In the genomic region with DNA sequence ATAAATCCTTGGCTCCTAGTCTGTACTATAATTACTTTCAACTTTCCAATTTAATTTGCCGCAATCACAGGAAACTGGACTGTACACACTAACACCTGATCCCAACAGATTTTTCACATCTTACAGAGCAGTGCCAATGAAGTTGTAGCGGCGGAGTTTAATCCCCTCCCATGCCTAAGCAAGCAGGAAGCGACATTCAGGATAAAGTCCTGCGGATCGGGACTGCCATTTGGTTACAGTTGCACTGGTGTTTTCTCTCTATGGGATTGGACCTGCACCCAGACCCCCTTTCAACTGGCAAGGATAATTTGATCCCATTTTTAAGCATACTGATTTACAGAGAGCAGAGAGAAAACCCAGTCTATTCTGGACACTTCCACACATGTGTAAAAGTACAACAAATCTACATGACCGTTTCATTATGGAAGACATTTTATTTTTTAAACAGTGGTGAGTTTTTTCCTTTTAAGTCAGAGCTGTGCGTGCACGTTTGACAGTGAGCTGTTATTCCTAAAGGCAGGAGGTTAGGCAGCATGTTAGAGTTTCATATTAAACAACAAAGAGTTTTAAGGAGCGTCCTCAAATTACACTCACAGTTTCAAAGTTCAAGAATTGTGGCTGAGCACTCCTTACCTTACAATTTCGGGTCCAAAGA, we compare ENCODE assay signal across 1 cellular context.
A peak's percentile ranks its signal among the peaks of the same experiment; 100 is the strongest.
TF ChIP-seq lines count a peak whose summit lies in the region.

No MANE protein-coding gene starts in this region.

TF ChIP-seq in HepG2, 621 proteins besides CTCF, POLR2A, EP300 and RAD21 (continued from another document and continues in another):
- TF ChIP-seq FOXA1 (IDR thresholded peaks at IDR 0.05) (no peak), FOXA1 (CRISPR knock-in tag; IDR thresholded peaks at IDR 0.05) (no peak), MXD4 (CRISPR knock-in tag; IDR thresholded peaks at IDR 0.05) (peak; percentile 4; the same call in 1 of the 2 replicates), TBX2 (CRISPR knock-in tag; IDR thresholded peaks at IDR 0.05; ENCODE audit: borderline replicate concordance) (peak; percentile 8; the same call in 1 of the 2 replicates), TARDBP (CRISPR knock-in tag; IDR thresholded peaks at IDR 0.05) (no peak), ZMAT3 (CRISPR knock-in tag; conservative IDR thresholded peaks at IDR 0.05) (no peak), TP53 (CRISPR knock-in tag; conservative IDR thresholded peaks at IDR 0.05) (no peak), ZNF329 (CRISPR knock-in tag; IDR thresholded peaks at IDR 0.05; ENCODE audit: low read depth) (no peak), JUND (CRISPR knock-in tag; IDR thresholded peaks at IDR 0.05) (0 out of 2 replicates have a peak, but pooled peaks have one; percentile 10), ZBTB7A (CRISPR knock-in tag; IDR thresholded peaks at IDR 0.05) (no peak), FLYWCH1 (CRISPR knock-in tag; IDR thresholded peaks at IDR 0.05) (no peak), HOXA5 (CRISPR knock-in tag; IDR thresholded peaks at IDR 0.05) (no peak), NPAS2 (CRISPR knock-in tag; IDR thresholded peaks at IDR 0.05; ENCODE audit: borderline replicate concordance) (no peak), JARID2 (CRISPR knock-in tag; IDR thresholded peaks at IDR 0.05; ENCODE audit: insufficient replicate concordance) (no peak), ZSCAN12 (CRISPR knock-in tag; IDR thresholded peaks at IDR 0.05) (no peak), SP1 (IDR thresholded peaks at IDR 0.05) (no peak), SP1 (CRISPR knock-in tag; IDR thresholded peaks at IDR 0.05) (no peak), TOPORS (CRISPR knock-in tag; IDR thresholded peaks at IDR 0.05) (no peak), PRPF4 (IDR thresholded peaks at IDR 0.05; ENCODE audit: low read depth, low read length, poor library complexity, severe bottlenecking) (no peak), ZNF510 (CRISPR knock-in tag; IDR thresholded peaks at IDR 0.05; ENCODE audit: low read depth) (no peak), ELF1 (CRISPR knock-in tag; IDR thresholded peaks at IDR 0.05) (0 out of 2 replicates have a peak, but pooled peaks have one; percentile 33), ZNF724P (CRISPR knock-in tag; IDR thresholded peaks at IDR 0.05; ENCODE audit: borderline replicate concordance) (no peak), ZNF34 (CRISPR knock-in tag; IDR thresholded peaks at IDR 0.05; ENCODE audit: borderline replicate concordance) (no peak), HDAC2 (CRISPR knock-in tag; IDR thresholded peaks at IDR 0.05) (peak; percentile 40), ATF7 (IDR thresholded peaks at IDR 0.05) (no peak), ATF7 (CRISPR knock-in tag; IDR thresholded peaks at IDR 0.05) (no peak), PAF1 (CRISPR knock-in tag; IDR thresholded peaks at IDR 0.05) (no peak), ZNF496 (CRISPR knock-in tag; IDR thresholded peaks at IDR 0.05; ENCODE audit: insufficient replicate concordance) (no peak), CREB1 (IDR thresholded peaks at IDR 0.05) (no peak), CREB1 (CRISPR knock-in tag; IDR thresholded peaks at IDR 0.05) (no peak), ELF3 (CRISPR knock-in tag; IDR thresholded peaks at IDR 0.05) (peak; percentile 45; the same call in 1 of the 2 replicates), ZNF160 (CRISPR knock-in tag; IDR thresholded peaks at IDR 0.05) (no peak), FOXK2 (IDR thresholded peaks at IDR 0.05) (no peak), TCF12 (IDR thresholded peaks at IDR 0.05) (no peak), TCF12 (CRISPR knock-in tag; IDR thresholded peaks at IDR 0.05) (no peak), POLR2AphosphoS5 (IDR thresholded peaks at IDR 0.05; ENCODE audit: low read depth, low read length) (peak; percentile 44; the same call in 1 of the 2 replicates), EZH2 (conservative IDR thresholded peaks at IDR 0.05; ENCODE audit: low read depth, low read length) (no peak), ZNF441 (CRISPR knock-in tag; IDR thresholded peaks at IDR 0.05; ENCODE audit: borderline replicate concordance) (peak; percentile 83)
- TF ChIP-seq, protein P1, sequence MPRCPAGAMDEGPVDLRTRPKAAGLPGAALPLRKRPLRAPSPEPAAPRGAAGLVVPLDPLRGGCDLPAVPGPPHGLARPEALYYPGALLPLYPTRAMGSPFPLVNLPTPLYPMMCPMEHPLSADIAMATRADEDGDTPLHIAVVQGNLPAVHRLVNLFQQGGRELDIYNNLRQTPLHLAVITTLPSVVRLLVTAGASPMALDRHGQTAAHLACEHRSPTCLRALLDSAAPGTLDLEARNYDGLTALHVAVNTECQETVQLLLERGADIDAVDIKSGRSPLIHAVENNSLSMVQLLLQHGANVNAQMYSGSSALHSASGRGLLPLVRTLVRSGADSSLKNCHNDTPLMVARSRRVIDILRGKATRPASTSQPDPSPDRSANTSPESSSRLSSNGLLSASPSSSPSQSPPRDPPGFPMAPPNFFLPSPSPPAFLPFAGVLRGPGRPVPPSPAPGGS (CRISPR knock-in tag; IDR thresholded peaks at IDR 0.05), result no peak
- TF ChIP-seq, protein P2, sequence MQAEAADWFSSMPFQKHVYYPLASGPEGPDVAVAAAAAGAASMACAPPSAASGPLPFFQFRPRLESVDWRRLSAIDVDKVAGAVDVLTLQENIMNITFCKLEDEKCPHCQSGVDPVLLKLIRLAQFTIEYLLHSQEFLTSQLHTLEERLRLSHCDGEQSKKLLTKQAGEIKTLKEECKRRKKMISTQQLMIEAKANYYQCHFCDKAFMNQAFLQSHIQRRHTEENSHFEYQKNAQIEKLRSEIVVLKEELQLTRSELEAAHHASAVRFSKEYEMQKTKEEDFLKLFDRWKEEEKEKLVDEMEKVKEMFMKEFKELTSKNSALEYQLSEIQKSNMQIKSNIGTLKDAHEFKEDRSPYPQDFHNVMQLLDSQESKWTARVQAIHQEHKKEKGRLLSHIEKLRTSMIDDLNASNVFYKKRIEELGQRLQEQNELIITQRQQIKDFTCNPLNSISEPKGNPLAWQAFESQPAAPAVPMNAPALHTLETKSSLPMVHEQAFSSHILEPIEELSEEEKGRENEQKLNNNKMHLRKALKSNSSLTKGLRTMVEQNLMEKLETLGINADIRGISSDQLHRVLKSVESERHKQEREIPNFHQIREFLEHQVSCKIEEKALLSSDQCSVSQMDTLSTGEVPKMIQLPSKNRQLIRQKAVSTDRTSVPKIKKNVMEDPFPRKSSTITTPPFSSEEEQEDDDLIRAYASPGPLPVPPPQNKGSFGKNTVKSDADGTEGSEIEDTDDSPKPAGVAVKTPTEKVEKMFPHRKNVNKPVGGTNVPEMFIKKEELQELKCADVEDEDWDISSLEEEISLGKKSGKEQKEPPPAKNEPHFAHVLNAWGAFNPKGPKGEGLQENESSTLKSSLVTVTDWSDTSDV (CRISPR knock-in tag; IDR thresholded peaks at IDR 0.05), result no peak
- TF ChIP-seq, protein P3, sequence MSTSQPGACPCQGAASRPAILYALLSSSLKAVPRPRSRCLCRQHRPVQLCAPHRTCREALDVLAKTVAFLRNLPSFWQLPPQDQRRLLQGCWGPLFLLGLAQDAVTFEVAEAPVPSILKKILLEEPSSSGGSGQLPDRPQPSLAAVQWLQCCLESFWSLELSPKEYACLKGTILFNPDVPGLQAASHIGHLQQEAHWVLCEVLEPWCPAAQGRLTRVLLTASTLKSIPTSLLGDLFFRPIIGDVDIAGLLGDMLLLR (CRISPR knock-in tag; IDR thresholded peaks at IDR 0.05), result no peak
- TF ChIP-seq, protein P4, sequence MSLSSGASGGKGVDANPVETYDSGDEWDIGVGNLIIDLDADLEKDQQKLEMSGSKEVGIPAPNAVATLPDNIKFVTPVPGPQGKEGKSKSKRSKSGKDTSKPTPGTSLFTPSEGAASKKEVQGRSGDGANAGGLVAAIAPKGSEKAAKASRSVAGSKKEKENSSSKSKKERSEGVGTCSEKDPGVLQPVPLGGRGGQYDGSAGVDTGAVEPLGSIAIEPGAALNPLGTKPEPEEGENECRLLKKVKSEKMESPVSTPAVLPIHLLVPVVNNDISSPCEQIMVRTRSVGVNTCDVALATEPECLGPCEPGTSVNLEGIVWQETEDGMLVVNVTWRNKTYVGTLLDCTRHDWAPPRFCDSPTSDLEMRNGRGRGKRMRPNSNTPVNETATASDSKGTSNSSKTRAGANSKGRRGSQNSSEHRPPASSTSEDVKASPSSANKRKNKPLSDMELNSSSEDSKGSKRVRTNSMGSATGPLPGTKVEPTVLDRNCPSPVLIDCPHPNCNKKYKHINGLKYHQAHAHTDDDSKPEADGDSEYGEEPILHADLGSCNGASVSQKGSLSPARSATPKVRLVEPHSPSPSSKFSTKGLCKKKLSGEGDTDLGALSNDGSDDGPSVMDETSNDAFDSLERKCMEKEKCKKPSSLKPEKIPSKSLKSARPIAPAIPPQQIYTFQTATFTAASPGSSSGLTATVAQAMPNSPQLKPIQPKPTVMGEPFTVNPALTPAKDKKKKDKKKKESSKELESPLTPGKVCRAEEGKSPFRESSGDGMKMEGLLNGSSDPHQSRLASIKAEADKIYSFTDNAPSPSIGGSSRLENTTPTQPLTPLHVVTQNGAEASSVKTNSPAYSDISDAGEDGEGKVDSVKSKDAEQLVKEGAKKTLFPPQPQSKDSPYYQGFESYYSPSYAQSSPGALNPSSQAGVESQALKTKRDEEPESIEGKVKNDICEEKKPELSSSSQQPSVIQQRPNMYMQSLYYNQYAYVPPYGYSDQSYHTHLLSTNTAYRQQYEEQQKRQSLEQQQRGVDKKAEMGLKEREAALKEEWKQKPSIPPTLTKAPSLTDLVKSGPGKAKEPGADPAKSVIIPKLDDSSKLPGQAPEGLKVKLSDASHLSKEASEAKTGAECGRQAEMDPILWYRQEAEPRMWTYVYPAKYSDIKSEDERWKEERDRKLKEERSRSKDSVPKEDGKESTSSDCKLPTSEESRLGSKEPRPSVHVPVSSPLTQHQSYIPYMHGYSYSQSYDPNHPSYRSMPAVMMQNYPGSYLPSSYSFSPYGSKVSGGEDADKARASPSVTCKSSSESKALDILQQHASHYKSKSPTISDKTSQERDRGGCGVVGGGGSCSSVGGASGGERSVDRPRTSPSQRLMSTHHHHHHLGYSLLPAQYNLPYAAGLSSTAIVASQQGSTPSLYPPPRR (CRISPR knock-in tag; IDR thresholded peaks at IDR 0.05; ENCODE audit: borderline replicate concordance), result 0 out of 2 replicates have a peak, but pooled peaks have one; percentile 29
- TF ChIP-seq, protein P5, sequence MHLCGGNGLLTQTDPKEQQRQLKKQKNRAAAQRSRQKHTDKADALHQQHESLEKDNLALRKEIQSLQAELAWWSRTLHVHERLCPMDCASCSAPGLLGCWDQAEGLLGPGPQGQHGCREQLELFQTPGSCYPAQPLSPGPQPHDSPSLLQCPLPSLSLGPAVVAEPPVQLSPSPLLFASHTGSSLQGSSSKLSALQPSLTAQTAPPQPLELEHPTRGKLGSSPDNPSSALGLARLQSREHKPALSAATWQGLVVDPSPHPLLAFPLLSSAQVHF (CRISPR knock-in tag; IDR thresholded peaks at IDR 0.05), result no peak
- TF ChIP-seq, protein P6, sequence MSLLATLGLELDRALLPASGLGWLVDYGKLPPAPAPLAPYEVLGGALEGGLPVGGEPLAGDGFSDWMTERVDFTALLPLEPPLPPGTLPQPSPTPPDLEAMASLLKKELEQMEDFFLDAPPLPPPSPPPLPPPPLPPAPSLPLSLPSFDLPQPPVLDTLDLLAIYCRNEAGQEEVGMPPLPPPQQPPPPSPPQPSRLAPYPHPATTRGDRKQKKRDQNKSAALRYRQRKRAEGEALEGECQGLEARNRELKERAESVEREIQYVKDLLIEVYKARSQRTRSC (CRISPR knock-in tag; IDR thresholded peaks at IDR 0.05; ENCODE audit: low read depth), result no peak
- TF ChIP-seq, protein P7, sequence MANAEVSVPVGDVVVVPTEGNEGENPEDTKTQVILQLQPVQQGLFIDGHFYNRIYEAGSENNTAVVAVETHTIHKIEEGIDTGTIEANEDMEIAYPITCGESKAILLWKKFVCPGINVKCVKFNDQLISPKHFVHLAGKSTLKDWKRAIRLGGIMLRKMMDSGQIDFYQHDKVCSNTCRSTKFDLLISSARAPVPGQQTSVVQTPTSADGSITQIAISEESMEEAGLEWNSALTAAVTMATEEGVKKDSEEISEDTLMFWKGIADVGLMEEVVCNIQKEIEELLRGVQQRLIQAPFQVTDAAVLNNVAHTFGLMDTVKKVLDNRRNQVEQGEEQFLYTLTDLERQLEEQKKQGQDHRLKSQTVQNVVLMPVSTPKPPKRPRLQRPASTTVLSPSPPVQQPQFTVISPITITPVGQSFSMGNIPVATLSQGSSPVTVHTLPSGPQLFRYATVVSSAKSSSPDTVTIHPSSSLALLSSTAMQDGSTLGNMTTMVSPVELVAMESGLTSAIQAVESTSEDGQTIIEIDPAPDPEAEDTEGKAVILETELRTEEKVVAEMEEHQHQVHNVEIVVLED (CRISPR knock-in tag; IDR thresholded peaks at IDR 0.05; ENCODE audit: borderline replicate concordance), result no peak
- TF ChIP-seq, protein P8, sequence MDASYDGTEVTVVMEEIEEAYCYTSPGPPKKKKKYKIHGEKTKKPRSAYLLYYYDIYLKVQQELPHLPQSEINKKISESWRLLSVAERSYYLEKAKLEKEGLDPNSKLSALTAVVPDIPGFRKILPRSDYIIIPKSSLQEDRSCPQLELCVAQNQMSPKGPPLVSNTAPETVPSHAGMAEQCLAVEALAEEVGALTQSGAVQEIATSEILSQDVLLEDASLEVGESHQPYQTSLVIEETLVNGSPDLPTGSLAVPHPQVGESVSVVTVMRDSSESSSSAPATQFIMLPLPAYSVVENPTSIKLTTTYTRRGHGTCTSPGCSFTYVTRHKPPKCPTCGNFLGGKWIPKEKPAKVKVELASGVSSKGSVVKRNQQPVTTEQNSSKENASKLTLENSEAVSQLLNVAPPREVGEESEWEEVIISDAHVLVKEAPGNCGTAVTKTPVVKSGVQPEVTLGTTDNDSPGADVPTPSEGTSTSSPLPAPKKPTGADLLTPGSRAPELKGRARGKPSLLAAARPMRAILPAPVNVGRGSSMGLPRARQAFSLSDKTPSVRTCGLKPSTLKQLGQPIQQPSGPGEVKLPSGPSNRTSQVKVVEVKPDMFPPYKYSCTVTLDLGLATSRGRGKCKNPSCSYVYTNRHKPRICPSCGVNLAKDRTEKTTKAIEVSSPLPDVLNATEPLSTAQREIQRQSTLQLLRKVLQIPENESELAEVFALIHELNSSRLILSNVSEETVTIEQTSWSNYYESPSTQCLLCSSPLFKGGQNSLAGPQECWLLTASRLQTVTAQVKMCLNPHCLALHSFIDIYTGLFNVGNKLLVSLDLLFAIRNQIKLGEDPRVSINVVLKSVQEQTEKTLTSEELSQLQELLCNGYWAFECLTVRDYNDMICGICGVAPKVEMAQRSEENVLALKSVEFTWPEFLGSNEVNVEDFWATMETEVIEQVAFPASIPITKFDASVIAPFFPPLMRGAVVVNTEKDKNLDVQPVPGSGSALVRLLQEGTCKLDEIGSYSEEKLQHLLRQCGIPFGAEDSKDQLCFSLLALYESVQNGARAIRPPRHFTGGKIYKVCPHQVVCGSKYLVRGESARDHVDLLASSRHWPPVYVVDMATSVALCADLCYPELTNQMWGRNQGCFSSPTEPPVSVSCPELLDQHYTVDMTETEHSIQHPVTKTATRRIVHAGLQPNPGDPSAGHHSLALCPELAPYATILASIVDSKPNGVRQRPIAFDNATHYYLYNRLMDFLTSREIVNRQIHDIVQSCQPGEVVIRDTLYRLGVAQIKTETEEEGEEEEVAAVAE (CRISPR knock-in tag; IDR thresholded peaks at IDR 0.05; ENCODE audit: borderline replicate concordance), result no peak
- TF ChIP-seq, protein P9, sequence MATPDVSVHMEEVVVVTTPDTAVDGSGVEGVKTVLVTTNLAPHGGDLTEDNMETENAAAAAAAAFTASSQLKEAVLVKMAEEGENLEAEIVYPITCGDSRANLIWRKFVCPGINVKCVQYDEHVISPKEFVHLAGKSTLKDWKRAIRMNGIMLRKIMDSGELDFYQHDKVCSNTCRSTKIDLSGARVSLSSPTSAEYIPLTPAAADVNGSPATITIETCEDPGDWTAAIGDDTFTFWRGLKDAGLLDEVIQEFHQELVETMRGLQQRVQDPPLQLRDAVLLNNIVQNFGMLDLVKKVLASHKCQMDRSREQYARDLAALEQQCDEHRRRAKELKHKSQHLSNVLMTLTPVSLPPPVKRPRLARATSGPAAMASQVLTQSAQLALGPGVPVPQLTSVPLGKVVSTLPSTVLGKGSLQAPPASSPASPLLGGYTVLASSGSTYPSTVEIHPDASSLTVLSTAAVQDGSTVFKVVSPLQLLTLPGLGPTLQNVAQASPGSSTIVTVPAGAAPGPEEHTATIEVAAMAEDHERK (CRISPR knock-in tag; IDR thresholded peaks at IDR 0.05; ENCODE audit: low read depth), result no peak
